Comparison of ENCODE assay signal across 10 cellular contexts in genomic region chr6:165308926-165309731, GRCh38. TPM values are rescaled to one million over a fixed set of nuclear protein-coding genes. Genes with fewer than 3 reads are reported as not detected.
DNase-seq lines count a peak whose midpoint lies in the region; ATAC-seq and TF ChIP-seq lines count a peak whose summit lies in the region.
"Had no signal": no experiment of that assay in that cellular context is flagged by ENCODE, and none has a peak within 500 bp of the region (broad histone marks: within the 10 kb centered on the region; RNA-seq: fewer than 3 reads in every experiment).

C6orf118 (minus strand) TSS chr6:165309605; CDS start chr6:165309586, 19 bp downstream.

- no peaks in the 10 kb centered on the region for H3K9me2 ChIP-seq in neural cell (ENCODE audit: insufficient read depth, low read length)

- H3K4me3 ChIP-seq in SK-N-MC = peak within 1 kb of the TSS; percentile 6; the same call in 1 of the 2 replicates
- peak within 1 kb of the TSS; percentile 56 for H3K4me3 ChIP-seq in fibroblast of villous mesenchyme (ENCODE audit: low read depth, low read length)
- peak within 1 kb of the TSS; percentile 74 for H3K4me3 ChIP-seq in neural cell (ENCODE audit: low read length)

- no peak within 1 kb of the TSS for H3K27ac Mint-ChIP-seq in activated CD8-positive, alpha-beta T cell treated with anti-CD3 and anti-CD28 coated beads for 36 hours
- no peak within 1 kb of the TSS for H3K27ac Mint-ChIP-seq in activated CD8-positive, alpha-beta T cell treated with anti-CD3 and anti-CD28 coated beads, Interleukin-2, amount 10 ng/mL, durations not matched to agents 7 days and 5 days
- H3K27ac Mint-ChIP-seq: activated B cell treated with CpG ODN at 0.5 μM for 24 hours had no signal

- POLR2A ChIA-PET in activated CD8-positive, alpha-beta T cell treated with anti-CD3 and anti-CD28 coated beads for 36 hours (lab: Charles Lee) = no interaction called here
- POLR2A ChIA-PET in activated CD8-positive, alpha-beta T cell treated with anti-CD3 and anti-CD28 coated beads, Interleukin-2, amount 10 ng/mL, durations not matched to agents 7 days and 5 days (lab: Charles Lee) = no interaction called here

- H3K27me3 Mint-ChIP-seq in activated CD8-positive, alpha-beta T cell treated with anti-CD3 and anti-CD28 coated beads for 36 hours = no peaks in the 10 kb centered on the region
- H3K27me3 Mint-ChIP-seq in activated CD8-positive, alpha-beta T cell treated with anti-CD3 and anti-CD28 coated beads, Interleukin-2, amount 10 ng/mL, durations not matched to agents 7 days and 5 days (ENCODE audit: low read depth) = no peaks in the 10 kb centered on the region
- H3K27me3 Mint-ChIP-seq: activated B cell treated with CpG ODN at 0.5 μM for 24 hours had no signal

- H2AFZ ChIP-seq in neural cell (ENCODE audit: low read depth, low read length) = peak within 1 kb of the TSS; percentile 86

- peak; percentile 44 for TF ChIP-seq EP300 in neural cell (conservative IDR thresholded peaks at IDR 0.05; ENCODE audit: poor library complexity, severe bottlenecking)

- H3K79me2 ChIP-seq in neural cell (replicated peaks; ENCODE audit: insufficient read depth, low read length) = no peaks in the 10 kb centered on the region

- peaks cover 4% of the 10 kb centered on the region for H3K9me3 Mint-ChIP-seq in activated CD8-positive, alpha-beta T cell treated with anti-CD3 and anti-CD28 coated beads for 36 hours
- H3K9me3 Mint-ChIP-seq in activated CD8-positive, alpha-beta T cell treated with anti-CD3 and anti-CD28 coated beads, Interleukin-2, amount 10 ng/mL, durations not matched to agents 7 days and 5 days (ENCODE audit: insufficient read depth) = no peaks in the 10 kb centered on the region

- H3K36me3 ChIP-seq in SK-N-MC (ENCODE audit: insufficient read depth, low read length) = no peaks in the 10 kb centered on the region
- H3K36me3 ChIP-seq in neural cell (ENCODE audit: insufficient read depth, low read length) = no peaks in the 10 kb centered on the region

- peak; percentile 24 for ATAC-seq in activated CD8-positive, alpha-beta T cell treated with anti-CD3 and anti-CD28 coated beads for 36 hours
- ATAC-seq in activated CD8-positive, alpha-beta T cell treated with anti-CD3 and anti-CD28 coated beads, Interleukin-2, amount 10 ng/mL, durations not matched to agents 7 days and 5 days = no peak
- ATAC-seq in HG02759 (IDR thresholded peaks at IDR 0.05; ENCODE audit: unreplicated experiment) = no peak

- peak; percentile 7 for DNase-seq in activated CD8-positive, alpha-beta T cell treated with anti-CD3 and anti-CD28 coated beads for 36 hours
- no peak for DNase-seq in activated CD8-positive, alpha-beta T cell treated with anti-CD3 and anti-CD28 coated beads, Interleukin-2, amount 10 ng/mL, durations not matched to agents 7 days and 5 days
- DNase-seq in SK-N-MC (ENCODE audit: low read depth, low spot score) (peak; percentile 1), fibroblast of villous mesenchyme (ENCODE audit: low read depth) (peak; percentile 59), cerebellar nuclear complex (lab: John Stamatoyannopoulos, UW) (no peak)
- DNase-seq in activated CD8-positive, alpha-beta memory T cell treated with anti-CD3 and anti-CD28 coated beads, Interleukin-2, amount 50 U/mL, for 4 hours = no peak
- DNase-seq: activated B cell treated with CpG ODN at 0.5 μM for 24 hours had no signal

- CTCF ChIA-PET in activated CD8-positive, alpha-beta T cell treated with anti-CD3 and anti-CD28 coated beads for 36 hours (lab: Charles Lee) = no interaction called here
- CTCF ChIA-PET in activated CD8-positive, alpha-beta T cell treated with anti-CD3 and anti-CD28 coated beads, Interleukin-2, amount 10 ng/mL, durations not matched to agents 7 days and 5 days (lab: Charles Lee) = no interaction called here

- no peaks in the 10 kb centered on the region for H3K27me3 ChIP-seq in neural cell (ENCODE audit: insufficient read depth, low read depth, low read length)

- intact Hi-C loops in activated CD8-positive, alpha-beta T cell treated with anti-CD3 and anti-CD28 coated beads for 36 hours (cut with micrococcal nuclease) = no loop called here

- no peaks in the 10 kb centered on the region for H4K20me1 ChIP-seq in neural cell (ENCODE audit: insufficient read depth)

- H3K27ac ChIP-seq in SK-N-MC (no peak within 1 kb of the TSS), neural cell (ENCODE audit: low read length) (peak within 1 kb of the TSS; percentile 31)

- no peak for TF ChIP-seq CTCF in activated CD8-positive, alpha-beta T cell treated with anti-CD3 and anti-CD28 coated beads for 36 hours (IDR thresholded peaks at IDR 0.05)
- TF ChIP-seq CTCF in fibroblast of villous mesenchyme (IDR thresholded peaks at IDR 0.05; ENCODE audit: insufficient read depth, low read depth, low read length) = no peak
- TF ChIP-seq CTCF in neural cell (IDR thresholded peaks at IDR 0.05; ENCODE audit: poor library complexity, severe bottlenecking) = no peak

- peak within 1 kb of the TSS; percentile 94 for H3K4me2 ChIP-seq in neural cell (ENCODE audit: low read length)

- H3K9me3 ChIP-seq in SK-N-MC (ENCODE audit: low read depth, low read length) = no peaks in the 10 kb centered on the region
- H3K9me3 ChIP-seq in neural cell (ENCODE audit: low read length) = no peaks in the 10 kb centered on the region

- no peak within 1 kb of the TSS for H3K4me3 Mint-ChIP-seq in activated CD8-positive, alpha-beta T cell treated with anti-CD3 and anti-CD28 coated beads for 36 hours
- H3K4me3 Mint-ChIP-seq in activated CD8-positive, alpha-beta T cell treated with anti-CD3 and anti-CD28 coated beads, Interleukin-2, amount 10 ng/mL, durations not matched to agents 7 days and 5 days = no peak within 1 kb of the TSS
- H3K4me3 Mint-ChIP-seq: activated B cell treated with CpG ODN at 0.5 μM for 24 hours had no signal

- H3K9ac ChIP-seq in SK-N-MC (ENCODE audit: insufficient read length) (no peak within 1 kb of the TSS), neural cell (ENCODE audit: low read length) (peak within 1 kb of the TSS; percentile 61)

- no peaks in the 10 kb centered on the region for H3K36me3 Mint-ChIP-seq in activated CD8-positive, alpha-beta T cell treated with anti-CD3 and anti-CD28 coated beads for 36 hours (ENCODE audit: low read depth)
- no peaks in the 10 kb centered on the region for H3K36me3 Mint-ChIP-seq in activated CD8-positive, alpha-beta T cell treated with anti-CD3 and anti-CD28 coated beads, Interleukin-2, amount 10 ng/mL, durations not matched to agents 7 days and 5 days (ENCODE audit: low read depth)

- H3K4me1 Mint-ChIP-seq in activated CD8-positive, alpha-beta T cell treated with anti-CD3 and anti-CD28 coated beads for 36 hours (ENCODE audit: low read depth) = no peaks in the 10 kb centered on the region
- H3K4me1 Mint-ChIP-seq in activated CD8-positive, alpha-beta T cell treated with anti-CD3 and anti-CD28 coated beads, Interleukin-2, amount 10 ng/mL, durations not matched to agents 7 days and 5 days (ENCODE audit: low read depth) = peaks cover 3% of the 10 kb centered on the region

- TF ChIP-seq RAD21 in neural cell (conservative IDR thresholded peaks at IDR 0.05) = peak; percentile 51

- no peaks in the 10 kb centered on the region for H3F3A ChIP-seq in neural cell (ENCODE audit: insufficient read depth, low read length, poor library complexity, severe bottlenecking)

TF ChIP-seq in neural cell, 6 proteins besides CTCF, POLR2A, EP300 and RAD21:
- TF ChIP-seq TAF1 (IDR thresholded peaks at IDR 0.05; ENCODE audit: low read depth) (no peak), MXI1 (conservative IDR thresholded peaks at IDR 0.05; ENCODE audit: poor library complexity, severe bottlenecking) (peak; percentile 91), EZH2 (IDR thresholded peaks at IDR 0.05; ENCODE audit: borderline replicate concordance, insufficient read depth, low read length, poor library complexity, severe bottlenecking) (no peak), SMC3 (conservative IDR thresholded peaks at IDR 0.05; ENCODE audit: poor library complexity) (peak; percentile 54)

RNA-seq across cellular contexts. Expression of gene C6orf118, which starts in this region (rescaled TPM):
- not detected for total RNA-seq in activated CD8-positive, alpha-beta T cell treated with anti-CD3 and anti-CD28 coated beads for 36 hours
- total RNA-seq in activated CD8-positive, alpha-beta T cell treated with anti-CD3 and anti-CD28 coated beads, Interleukin-2, amount 10 ng/mL, durations not matched to agents 7 days and 5 days = not detected
- total RNA-seq in fibroblast of villous mesenchyme = not detected in 2 replicates
- 5.2 and 8.7 TPM in 2 replicates for polyA plus RNA-seq in neural cell
- polyA minus RNA-seq in neural cell = 3.4 and 8.9 TPM in 2 replicates
- total RNA-seq: activated B cell treated with CpG ODN at 0.5 μM for 24 hours had no signal
- polyA plus RNA-seq: BJ had no signal

Comparison
In these comparisons a context has a peak if more than half of its experiments do, and no peak if none do; other contexts are left out.
1. Peak in DNase-seq and ATAC-seq in activated CD8-positive, alpha-beta T cell treated with anti-CD3 and anti-CD28 coated beads for 36 hours; RNA of the gene not detected or under 1 TPM.
2. Peak in DNase-seq and H3K4me3 ChIP-seq in fibroblast of villous mesenchyme; RNA of the gene not detected or under 1 TPM.
3. H3K4me3 ChIP-seq: peak in every context shown above with its lines; median percentile 74 in neural cell; 56 in fibroblast of villous mesenchyme; 6 in SK-N-MC.